ENCODE assay signal across 8 cellular contexts in genomic region chr11:13343931-13344717, GRCh38.
DNase-seq lines count a peak whose midpoint lies in the region; ATAC-seq, FAIRE-seq and TF ChIP-seq lines count a peak whose summit lies in the region.

No MANE protein-coding gene starts in this region.

- CTCF ChIA-PET in CD8-positive, alpha-beta T cell (lab: Charles Lee), result interaction anchor here (0.6 to 5.5 kb wide), 34 partner anchors 9 to 1013 kb away, joined by 3 to 60 read pairs (median 4); no protein-coding TSS in a partner anchor

- no peak for TF ChIP-seq POLR2A in gastroesophageal sphincter (IDR thresholded peaks at IDR 0.05)

- H3K27ac ChIP-seq in CD8-positive, alpha-beta T cell (ENCODE audit: low read depth, low read length), result no peak overlapping the region
- H3K27ac ChIP-seq in gastroesophageal sphincter (no peak overlapping the region), pancreas (no peak overlapping the region), upper lobe of right lung (no peak overlapping the region)

- ATAC-seq in CD8-positive, alpha-beta T cell, result peak; percentile 75
- ATAC-seq in GM21360 (IDR thresholded peaks at IDR 0.05; ENCODE audit: unreplicated experiment) (peak; percentile 41), gastroesophageal sphincter (peak; percentile 23), pancreas (peak; percentile 63 to 81 (median 80)), upper lobe of right lung (peak; percentile 78)

- H3K9me3 ChIP-seq in CD8-positive, alpha-beta T cell (ENCODE audit: low read length), result no peaks in the 10 kb centered on the region
- H3K9me3 ChIP-seq in gastroesophageal sphincter (no peaks in the 10 kb centered on the region), pancreas (no peaks in the 10 kb centered on the region), upper lobe of right lung (no peaks in the 10 kb centered on the region)

- 43 to 61% methylated on average over 5 to 8 of the region's 10 CpGs for WGBS in gastroesophageal sphincter (ENCODE audit: low coverage in 1 of 2), 2 donors
- WGBS in pancreas, 2 donors, result 62% methylated on average over 10 of the region's 10 CpGs

- peaks cover 16% of the 10 kb centered on the region for H3K4me1 ChIP-seq in CD8-positive, alpha-beta T cell (ENCODE audit: insufficient read depth, low read length)
- H3K4me1 ChIP-seq in gastroesophageal sphincter (peaks cover 0 to 49% (median 6%) of the 10 kb centered on the region in 3 donors), pancreas (peaks cover 0 to 9% (median 6%) of the 10 kb centered on the region in 3 donors), upper lobe of right lung (peaks cover 20% of the 10 kb centered on the region)

- peak; percentile 47 to 75 (median 70) for DNase-seq in CD8-positive, alpha-beta T cell
- DNase-seq in RPMI8226, result peak; percentile 68
- peak; percentile 60 for DNase-seq in activated T-helper 2 cell treated with anti-CD3 and anti-CD28 coated beads, Interferon-gamma antibody, Interleukin-2, Interleukin-4, amounts not matched to agents 10 μg/mL and 5 μg/mL and 100 μg/mL, durations not matched to agents 14 hours and 24 hours and 36 hours (ENCODE audit: low spot score)
- DNase-seq in pancreas, result peak in 5 of 6 donors; percentile 44 to 78 (median 59)
- no peak for DNase-seq in upper lobe of right lung

- no peak overlapping the region for H3K4me3 Mint-ChIP-seq in CD8-positive, alpha-beta T cell
- H3K4me3 Mint-ChIP-seq in activated T-helper 2 cell treated with anti-CD3 and anti-CD28 coated beads, Interferon-gamma antibody, Interleukin-2, Interleukin-4, amounts not matched to agents 10 μg/mL and 5 μg/mL and 100 μg/mL, durations not matched to agents 14 hours and 24 hours and 36 hours (ENCODE audit: low read depth), result no peak overlapping the region

- H3K4me1 Mint-ChIP-seq in CD8-positive, alpha-beta T cell (ENCODE audit: low read depth), result peaks cover 64% of the 10 kb centered on the region
- peaks cover 17% of the 10 kb centered on the region for H3K4me1 Mint-ChIP-seq in activated T-helper 2 cell treated with anti-CD3 and anti-CD28 coated beads, Interferon-gamma antibody, Interleukin-2, Interleukin-4, amounts not matched to agents 10 μg/mL and 5 μg/mL and 100 μg/mL, durations not matched to agents 14 hours and 24 hours and 36 hours (ENCODE audit: low read depth)

- intact Hi-C loops in CD8-positive, alpha-beta T cell (cut with DNase I, micrococcal nuclease), result loop anchor here (1.0 to 5.0 kb wide), 7 partner anchors 93 to 1012 kb away; no protein-coding TSS in a partner anchor
- intact Hi-C loops in activated T-helper 2 cell treated with anti-CD3 and anti-CD28 coated beads, Interferon-gamma antibody, Interleukin-2, Interleukin-4, amounts not matched to agents 10 μg/mL and 5 μg/mL and 100 μg/mL, durations not matched to agents 14 hours and 24 hours and 36 hours (cut with micrococcal nuclease), result loop anchor here (1.0 to 2.0 kb wide), 4 partner anchors 105 to 379 kb away; no protein-coding TSS in a partner anchor
- intact Hi-C loops in pancreas (cut with DNase I), result loop anchor here in 2 of 3 donors (5.0 kb wide), 1 partner anchor 132 kb away; no protein-coding TSS in a partner anchor
- intact Hi-C loops in upper lobe of right lung (cut with DNase I), result loop anchor here (10.0 kb wide), 1 partner anchor 129 kb away; no protein-coding TSS in a partner anchor

- no peak for FAIRE-seq in pancreas (lab: Jason Lieb, UNC)

- no peaks in the 10 kb centered on the region for H3K9me3 Mint-ChIP-seq in CD8-positive, alpha-beta T cell
- no peaks in the 10 kb centered on the region for H3K9me3 Mint-ChIP-seq in activated T-helper 2 cell treated with anti-CD3 and anti-CD28 coated beads, Interferon-gamma antibody, Interleukin-2, Interleukin-4, amounts not matched to agents 10 μg/mL and 5 μg/mL and 100 μg/mL, durations not matched to agents 14 hours and 24 hours and 36 hours

- TF ChIP-seq EP300 in gastroesophageal sphincter (IDR thresholded peaks at IDR 0.05), result no peak

- no peaks in the 10 kb centered on the region for H3K36me3 ChIP-seq in CD8-positive, alpha-beta T cell (ENCODE audit: insufficient read depth, low read length)
- H3K36me3 ChIP-seq in gastroesophageal sphincter, result peaks cover 0 to 22% of the 10 kb centered on the region in 2 donors
- H3K36me3 ChIP-seq in pancreas, result no peaks in the 10 kb centered on the region
- no peaks in the 10 kb centered on the region for H3K36me3 ChIP-seq in upper lobe of right lung

- H3K27ac Mint-ChIP-seq in CD8-positive, alpha-beta T cell, result peak overlapping the region; percentile 2
- H3K27ac Mint-ChIP-seq in activated T-helper 2 cell treated with anti-CD3 and anti-CD28 coated beads, Interferon-gamma antibody, Interleukin-2, Interleukin-4, amounts not matched to agents 10 μg/mL and 5 μg/mL and 100 μg/mL, durations not matched to agents 14 hours and 24 hours and 36 hours, result no peak overlapping the region

- H3K36me3 Mint-ChIP-seq in CD8-positive, alpha-beta T cell, result peaks cover 48% of the 10 kb centered on the region
- no peaks in the 10 kb centered on the region for H3K36me3 Mint-ChIP-seq in activated T-helper 2 cell treated with anti-CD3 and anti-CD28 coated beads, Interferon-gamma antibody, Interleukin-2, Interleukin-4, amounts not matched to agents 10 μg/mL and 5 μg/mL and 100 μg/mL, durations not matched to agents 14 hours and 24 hours and 36 hours (ENCODE audit: low read depth)

- peak; percentile 93 for TF ChIP-seq CTCF in CD8-positive, alpha-beta T cell (IDR thresholded peaks at IDR 0.05)
- TF ChIP-seq CTCF in LNCAP (IDR thresholded peaks at IDR 0.05) (peak; percentile 86), gastroesophageal sphincter (IDR thresholded peaks at IDR 0.05) (peak; percentile 76 to 91 (median 81)), pancreas (IDR thresholded peaks at IDR 0.05) (peak; percentile 59 to 72 (median 68)), upper lobe of right lung (IDR thresholded peaks at IDR 0.05) (peak; percentile 83)

- H3K27me3 Mint-ChIP-seq in CD8-positive, alpha-beta T cell (ENCODE audit: low read depth), result no peaks in the 10 kb centered on the region
- H3K27me3 Mint-ChIP-seq in activated T-helper 2 cell treated with anti-CD3 and anti-CD28 coated beads, Interferon-gamma antibody, Interleukin-2, Interleukin-4, amounts not matched to agents 10 μg/mL and 5 μg/mL and 100 μg/mL, durations not matched to agents 14 hours and 24 hours and 36 hours (ENCODE audit: low read depth), result no peaks in the 10 kb centered on the region

- H3K27me3 ChIP-seq in CD8-positive, alpha-beta T cell (ENCODE audit: insufficient read depth, low read length), result no peaks in the 10 kb centered on the region
- no peaks in the 10 kb centered on the region for H3K27me3 ChIP-seq in gastroesophageal sphincter
- H3K27me3 ChIP-seq in pancreas, result no peaks in the 10 kb centered on the region
- no peaks in the 10 kb centered on the region for H3K27me3 ChIP-seq in upper lobe of right lung

- POLR2A ChIA-PET in CD8-positive, alpha-beta T cell (lab: Charles Lee), result interaction anchor here (0.6 kb wide), 2 partner anchors 111 to 1278 kb away, joined by 3 to 4 read pairs; no protein-coding TSS in a partner anchor

- H3K4me3 ChIP-seq in CD8-positive, alpha-beta T cell (ENCODE audit: low read depth, low read length), result no peak overlapping the region
- no peak overlapping the region for H3K4me3 ChIP-seq in gastroesophageal sphincter
- no peak overlapping the region for H3K4me3 ChIP-seq in pancreas
- no peak overlapping the region for H3K4me3 ChIP-seq in upper lobe of right lung

Comparison
In these comparisons a context has a peak if more than half of its experiments do, and no peak if none do; other contexts are left out.
1. ATAC-seq: peak in every context shown above with its lines; median percentile 80 in pancreas; 78 in upper lobe of right lung; 75 in CD8-positive, alpha-beta T cell; 41 in GM21360; 23 in gastroesophageal sphincter.